Comparison of ENCODE assay signal across 28 cellular contexts in the genomic region with DNA sequence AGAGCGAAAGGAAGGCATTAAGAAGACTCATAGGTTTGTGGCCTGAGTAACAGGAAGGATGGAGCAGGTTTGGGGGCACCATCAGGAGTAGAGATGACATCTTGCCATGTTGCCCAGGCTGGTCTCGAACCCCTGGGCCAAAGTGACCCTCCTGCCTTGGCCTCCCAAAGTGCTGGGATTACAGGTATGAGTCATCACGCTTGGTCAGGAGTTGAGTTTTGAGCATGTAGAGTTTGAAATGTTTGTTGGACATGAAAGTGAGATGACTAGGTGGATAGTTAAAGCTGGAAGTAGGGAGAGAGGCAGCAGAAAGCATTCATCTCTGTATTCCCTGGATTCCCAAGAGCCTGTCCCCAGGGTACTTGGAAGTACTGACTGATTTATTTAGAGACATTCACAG.
DNase-seq lines count a peak whose midpoint lies in the region; ATAC-seq and TF ChIP-seq lines count a peak whose summit lies in the region.
"Had no signal": no experiment of that assay in that cellular context is flagged by ENCODE, and none has a peak within 500 bp of the region (broad histone marks: within the 10 kb centered on the region; RNA-seq: fewer than 3 reads in every experiment).

No MANE protein-coding gene starts in this region.

- no peaks in the 10 kb centered on the region for H3K9me3 ChIP-seq in CD4-positive, CD25-positive, alpha-beta regulatory T cell (ENCODE audit: control insufficient read depth in 2 of 2, low read length in 2 of 2)
- no peaks in the 10 kb centered on the region for H3K9me3 ChIP-seq in OCI-LY1 (ENCODE audit: low read length)
- H3K9me3 ChIP-seq: BLaER1 treated with 17β-estradiol and CSF1 and Interleukin-3, amounts not matched to agents 10 nM and 100 nM; Caco-2; mucosa of descending colon; ovary; upper lobe of left lung had no signal

- H3K4me2 ChIP-seq in OCI-LY1 (ENCODE audit: low read length), result no peak overlapping the region

- no peaks in the 10 kb centered on the region for H3K9me2 ChIP-seq in OCI-LY1 (ENCODE audit: low read depth, low read length)

- no peak overlapping the region for H3K4me3 ChIP-seq in CD4-positive, CD25-positive, alpha-beta regulatory T cell (ENCODE audit: low read depth, low read length)
- H3K4me3 ChIP-seq in OCI-LY1 (ENCODE audit: low read depth, low read length, poor library complexity, severe bottlenecking) (no peak overlapping the region), fibroblast of mammary gland (ENCODE audit: control insufficient read depth, low read depth, low read length) (no peak overlapping the region)
- H3K4me3 ChIP-seq: BLaER1 treated with 17β-estradiol and CSF1 and Interleukin-3, amounts not matched to agents 10 nM and 100 nM; mucosa of descending colon; ovary; upper lobe of left lung had no signal

- no peak overlapping the region for H2AFZ ChIP-seq in OCI-LY1 (ENCODE audit: low read length)

- TF ChIP-seq CTCF in OCI-LY1 (IDR thresholded peaks at IDR 0.05; ENCODE audit: low read length) (no peak), fibroblast of mammary gland (conservative IDR thresholded peaks at IDR 0.05; ENCODE audit: control insufficient read depth, insufficient read depth, low read depth, low read length) (no peak)

- H3K27ac ChIP-seq in CD4-positive, CD25-positive, alpha-beta regulatory T cell (ENCODE audit: insufficient read depth, low read length, poor library complexity, severe bottlenecking), result no peak overlapping the region
- H3K27ac ChIP-seq in OCI-LY1 (ENCODE audit: low read depth, low read length, poor library complexity, severe bottlenecking), result peak overlapping the region; percentile 33
- H3K27ac ChIP-seq: BLaER1 treated with 17β-estradiol and CSF1 and Interleukin-3, amounts not matched to agents 10 nM and 100 nM; epithelial cell of prostate; ovary; upper lobe of left lung had no signal

- H3K4me1 ChIP-seq in CD4-positive, CD25-positive, alpha-beta regulatory T cell (ENCODE audit: control insufficient read depth, insufficient read depth, low read length, poor library complexity, severe bottlenecking), result no peaks in the 10 kb centered on the region
- peaks cover 26% of the 10 kb centered on the region for H3K4me1 ChIP-seq in OCI-LY1 (ENCODE audit: insufficient read depth, low read length, severe bottlenecking)

- peaks cover 17% of the 10 kb centered on the region for H3K36me3 Mint-ChIP-seq in CD4-positive, CD25-positive, alpha-beta regulatory T cell
- H3K36me3 Mint-ChIP-seq: brain had no signal

- H3K27ac Mint-ChIP-seq in CD4-positive, CD25-positive, alpha-beta regulatory T cell, result peak overlapping the region in 2 of 3 donors; percentile 39 to 86
- H3K27ac Mint-ChIP-seq: activated CD4-positive, alpha-beta memory T cell treated with anti-CD3 and anti-CD28 coated beads for 36 hours; activated T-helper 1 cell treated with anti-CD3 and anti-CD28 coated beads, Interleukin-12 subunit alpha, Interleukin-12 subunit beta, Interleukin-2, Interleukin-4 antibody, amounts not matched to agents 30 ng/mL and 10 ng/mL and 1 ng/mL, durations not matched to agents 14 hours and 24 hours and 36 hours; stimulated activated naive B cell treated with anti-CD40 and anti-IgM and Interleukin-4, amounts not matched to agents 10 μg/mL and 1 μg/mL and 100 μg/mL, for 72 hours had no signal

- H3K36me3 ChIP-seq in CD4-positive, CD25-positive, alpha-beta regulatory T cell (ENCODE audit: control insufficient read depth, insufficient read depth, low read length), result no peaks in the 10 kb centered on the region
- no peaks in the 10 kb centered on the region for H3K36me3 ChIP-seq in OCI-LY1 (ENCODE audit: insufficient read depth, low read length)
- H3K36me3 ChIP-seq: ovary had no signal

- H3K27me3 ChIP-seq in CD4-positive, CD25-positive, alpha-beta regulatory T cell (ENCODE audit: control insufficient read depth, insufficient read depth, low read length), result no peaks in the 10 kb centered on the region
- no peaks in the 10 kb centered on the region for H3K27me3 ChIP-seq in OCI-LY1 (ENCODE audit: insufficient read depth, low read length)
- H3K27me3 ChIP-seq: BLaER1 treated with 17β-estradiol and CSF1 and Interleukin-3, amounts not matched to agents 10 nM and 100 nM; ovary; upper lobe of left lung had no signal

- H3K27me3 Mint-ChIP-seq in CD4-positive, CD25-positive, alpha-beta regulatory T cell, result no peaks in the 10 kb centered on the region
- H3K27me3 Mint-ChIP-seq: activated CD4-positive, alpha-beta memory T cell treated with anti-CD3 and anti-CD28 coated beads for 36 hours; activated naive CD4-positive, alpha-beta T cell treated with anti-CD3 and anti-CD28 coated beads, Interleukin-2, amount 10 ng/mL, durations not matched to agents 7 days and 5 days; brain; stimulated activated naive B cell treated with anti-CD40 and anti-IgM and Interleukin-4, amounts not matched to agents 10 μg/mL and 1 μg/mL and 100 μg/mL, for 72 hours had no signal

- H3K79me2 ChIP-seq in OCI-LY1 (ENCODE audit: insufficient read depth, low read length), result no peaks in the 10 kb centered on the region

- H3K9ac ChIP-seq in OCI-LY1 (ENCODE audit: low read length), result no peak overlapping the region
- H3K9ac ChIP-seq: BLaER1 treated with 17β-estradiol and CSF1 and Interleukin-3, amounts not matched to agents 10 nM and 100 nM had no signal

- no peak overlapping the region for H3K4me3 Mint-ChIP-seq in CD4-positive, CD25-positive, alpha-beta regulatory T cell
- H3K4me3 Mint-ChIP-seq: activated CD4-positive, alpha-beta memory T cell treated with anti-CD3 and anti-CD28 coated beads for 36 hours; activated naive CD4-positive, alpha-beta T cell treated with anti-CD3 and anti-CD28 coated beads, Interleukin-2, amount 10 ng/mL, durations not matched to agents 7 days and 5 days; activated T-helper 1 cell treated with anti-CD3 and anti-CD28 coated beads, Interleukin-12 subunit alpha, Interleukin-12 subunit beta, Interleukin-2, Interleukin-4 antibody, amounts not matched to agents 30 ng/mL and 10 ng/mL and 1 ng/mL, durations not matched to agents 14 hours and 24 hours and 36 hours; brain; stimulated activated naive B cell treated with anti-CD40 and anti-IgM and Interleukin-4, amounts not matched to agents 10 μg/mL and 1 μg/mL and 100 μg/mL, for 72 hours had no signal

- DNase-seq in CD4-positive, CD25-positive, alpha-beta regulatory T cell, result no peak
- DNase-seq in EH (ENCODE audit: low read depth), result peak; percentile 16
- DNase-seq in fibroblast of mammary gland (ENCODE audit: low read depth), result peak; percentile 28
- no peak for DNase-seq in DMS 273 (lab: John Stamatoyannopoulos, UW; ENCODE audit: unreplicated experiment)
- DNase-seq in epidermal melanocyte (ENCODE audit: insufficient read length, low spot score), result no peak
- DNase-seq in SKM-1 (lab: John Stamatoyannopoulos, UW; ENCODE audit: unreplicated experiment), result no peak
- DNase-seq: activated CD4-positive, alpha-beta memory T cell treated with anti-CD3 and anti-CD28 coated beads for 36 hours; activated naive CD4-positive, alpha-beta T cell treated with anti-CD3 and anti-CD28 coated beads, Interleukin-2, amount 10 ng/mL, durations not matched to agents 7 days and 5 days; Caco-2; DND-41; H7; KG1; mammary epithelial cell; mucosa of descending colon; NCI-H1930; NK-92 treated with Interleukin-12 subunit alpha and Interleukin-12 subunit beta, amount 100 ng/mL, for 24 hours; ovary; PC-3; small intestine; stimulated activated naive B cell treated with anti-CD40 and anti-IgM and Interleukin-4, amounts not matched to agents 10 μg/mL and 1 μg/mL and 100 μg/mL, for 72 hours; substantia nigra; upper lobe of left lung had no signal

- H3K4me1 Mint-ChIP-seq in CD4-positive, CD25-positive, alpha-beta regulatory T cell, result peaks cover 17 to 37% (median 24%) of the 10 kb centered on the region in 4 donors

- H3F3A ChIP-seq in OCI-LY1 (ENCODE audit: insufficient read depth, low read length), result no peaks in the 10 kb centered on the region

- no peaks in the 10 kb centered on the region for H4K20me1 ChIP-seq in OCI-LY1 (ENCODE audit: insufficient read depth, low read length)

- ATAC-seq in CD4-positive, CD25-positive, alpha-beta regulatory T cell (ENCODE audit: low read depth in 2 of 2), result no peak
- ATAC-seq: activated CD4-positive, CD25-positive, alpha-beta regulatory T cell treated with anti-CD3 and anti-CD28 coated beads, Interleukin-2, amount 50 U/mL, for 24 hours; mucosa of descending colon; PC-3; stimulated activated naive B cell treated with anti-CD40 and anti-IgM and Interleukin-4, amounts not matched to agents 10 μg/mL and 1 μg/mL and 100 μg/mL, for 72 hours had no signal

- H3K9me3 Mint-ChIP-seq in CD4-positive, CD25-positive, alpha-beta regulatory T cell, result no peaks in the 10 kb centered on the region
- H3K9me3 Mint-ChIP-seq: activated CD4-positive, alpha-beta memory T cell treated with anti-CD3 and anti-CD28 coated beads for 36 hours; activated naive CD4-positive, alpha-beta T cell treated with anti-CD3 and anti-CD28 coated beads, Interleukin-2, amount 10 ng/mL, durations not matched to agents 7 days and 5 days; activated T-helper 1 cell treated with anti-CD3 and anti-CD28 coated beads, Interleukin-12 subunit alpha, Interleukin-12 subunit beta, Interleukin-2, Interleukin-4 antibody, amounts not matched to agents 30 ng/mL and 10 ng/mL and 1 ng/mL, durations not matched to agents 14 hours and 24 hours and 36 hours; brain; stimulated activated naive B cell treated with anti-CD40 and anti-IgM and Interleukin-4, amounts not matched to agents 10 μg/mL and 1 μg/mL and 100 μg/mL, for 72 hours had no signal

Comparison
In these comparisons a context has a peak if more than half of its experiments do, and no peak if none do; other contexts are left out.
1. DNase-seq: peak in EH (single experiment) and fibroblast of mammary gland (single experiment); none in CD4-positive, CD25-positive, alpha-beta regulatory T cell (0 of 3), DMS 273 (single experiment), epidermal melanocyte (single experiment) and SKM-1 (single experiment).